Comparison of ENCODE assay signal across 12 cellular contexts in the genomic region with DNA sequence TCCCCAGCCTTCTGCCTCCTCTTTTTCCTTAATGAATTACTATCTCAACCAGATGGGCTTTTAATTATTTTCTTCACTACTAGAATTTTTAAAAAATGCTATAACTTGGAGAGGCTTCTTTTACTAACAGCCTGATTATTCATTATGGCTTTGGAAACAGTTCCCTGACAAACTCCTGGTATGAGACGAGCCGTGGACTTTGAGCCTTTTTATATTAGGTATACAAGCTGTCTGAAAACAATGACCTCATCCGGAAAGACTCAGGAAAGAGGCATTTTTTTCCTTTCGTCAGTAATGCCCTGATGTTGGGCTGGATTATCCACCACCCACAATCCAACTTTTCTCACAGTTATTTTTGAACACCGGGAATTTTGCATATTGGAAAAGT. TPM values are rescaled to one million over a fixed set of nuclear protein-coding genes. Genes with fewer than 3 reads are reported as not detected.
DNase-seq lines count a peak whose midpoint lies in the region; ATAC-seq and TF ChIP-seq lines count a peak whose summit lies in the region.
"Had no signal": no experiment of that assay in that cellular context is flagged by ENCODE, and none has a peak within 500 bp of the region (broad histone marks: within the 10 kb centered on the region; RNA-seq: fewer than 3 reads in every experiment).

No MANE protein-coding gene starts in this region.

- no peaks in the 10 kb centered on the region for H3K27me3 ChIP-seq in upper lobe of right lung
- H3K27me3 ChIP-seq in HAP-1 (ENCODE audit: low read depth) = no peaks in the 10 kb centered on the region

- no peaks in the 10 kb centered on the region for H3K9me3 ChIP-seq in upper lobe of right lung
- no peaks in the 10 kb centered on the region for H3K9me3 ChIP-seq in HAP-1

- peak overlapping the region; percentile 24 for H3K4me3 ChIP-seq in upper lobe of right lung
- no peak overlapping the region for H3K4me3 ChIP-seq in HAP-1

- intact Hi-C loops in upper lobe of right lung (cut with DNase I) = no loop called here

- H3K4me1 ChIP-seq in upper lobe of right lung = peaks cover 30% of the 10 kb centered on the region
- peaks cover 13% of the 10 kb centered on the region for H3K4me1 ChIP-seq in HAP-1

- TF ChIP-seq CTCF in upper lobe of right lung (IDR thresholded peaks at IDR 0.05) = no peak

- peak; percentile 47 for ATAC-seq in upper lobe of right lung
- ATAC-seq: stimulated activated naive CD8-positive, alpha-beta T cell treated with anti-CD3 and anti-CD28 coated beads, Interleukin-15, amount 100 ng/mL, for 72 hours had no signal

- H3K27ac ChIP-seq in upper lobe of right lung = peak overlapping the region; percentile 72

- in situ Hi-C loops in HAP-1 (cut with MboI; ENCODE audit: low sequenced_read_pairs) = no loop called here

- DNase-seq in DMS 273 (lab: John Stamatoyannopoulos, UW; ENCODE audit: unreplicated experiment) = peak; percentile 18
- DNase-seq in DMS 273 treated with DMSO at 0.1 percent for 48 hours (lab: John Stamatoyannopoulos, UW) = no peak
- DNase-seq in dermis blood vessel endothelial cell = peak; percentile 92
- DNase-seq in lung microvascular endothelial cell (ENCODE audit: low read depth in 2 of 2) = peak; percentile 86 to 96
- no peak for DNase-seq in upper lobe of right lung
- DNase-seq in activated gamma-delta T cell (lab: John Stamatoyannopoulos, UW) = no peak
- no peak for DNase-seq in HAP-1 (ENCODE audit: low spot score in 2 of 2)
- no peak for DNase-seq in NCI-H1694 treated with DMSO at 0.1 percent for 48 hours (lab: John Stamatoyannopoulos, UW)
- DNase-seq: 8988T; activated naive CD4-positive, alpha-beta T cell treated with Interleukin-2 at 50 U/mL for 16 hours; RPMI8226; stimulated activated naive CD8-positive, alpha-beta T cell treated with anti-CD3 and anti-CD28 coated beads, Interleukin-15, amount 100 ng/mL, for 72 hours had no signal

- H3K36me3 ChIP-seq in upper lobe of right lung = no peaks in the 10 kb centered on the region
- no peaks in the 10 kb centered on the region for H3K36me3 ChIP-seq in HAP-1 (replicated peaks)

RNA-seq across cellular contexts. Expression of gene ABLIM1, which starts 26.7 kb away (rescaled TPM):
- total RNA-seq in dermis blood vessel endothelial cell (141 and 159 TPM in 2 replicates), lung microvascular endothelial cell (34.3 and 38.6 TPM in 2 replicates), upper lobe of right lung (144 TPM)

Comparison
In these comparisons a context has a peak if more than half of its experiments do, and no peak if none do; other contexts are left out.
1. DNase-seq: peak in DMS 273 (single experiment), dermis blood vessel endothelial cell (single experiment) and lung microvascular endothelial cell (2 of 2); none in DMS 273 treated with DMSO at 0.1 percent for 48 hours (single experiment), upper lobe of right lung (single experiment), activated gamma-delta T cell (single experiment), HAP-1 (0 of 2) and NCI-H1694 treated with DMSO at 0.1 percent for 48 hours (single experiment).